ENCODE assay signal across 9 cellular contexts in the genomic region with DNA sequence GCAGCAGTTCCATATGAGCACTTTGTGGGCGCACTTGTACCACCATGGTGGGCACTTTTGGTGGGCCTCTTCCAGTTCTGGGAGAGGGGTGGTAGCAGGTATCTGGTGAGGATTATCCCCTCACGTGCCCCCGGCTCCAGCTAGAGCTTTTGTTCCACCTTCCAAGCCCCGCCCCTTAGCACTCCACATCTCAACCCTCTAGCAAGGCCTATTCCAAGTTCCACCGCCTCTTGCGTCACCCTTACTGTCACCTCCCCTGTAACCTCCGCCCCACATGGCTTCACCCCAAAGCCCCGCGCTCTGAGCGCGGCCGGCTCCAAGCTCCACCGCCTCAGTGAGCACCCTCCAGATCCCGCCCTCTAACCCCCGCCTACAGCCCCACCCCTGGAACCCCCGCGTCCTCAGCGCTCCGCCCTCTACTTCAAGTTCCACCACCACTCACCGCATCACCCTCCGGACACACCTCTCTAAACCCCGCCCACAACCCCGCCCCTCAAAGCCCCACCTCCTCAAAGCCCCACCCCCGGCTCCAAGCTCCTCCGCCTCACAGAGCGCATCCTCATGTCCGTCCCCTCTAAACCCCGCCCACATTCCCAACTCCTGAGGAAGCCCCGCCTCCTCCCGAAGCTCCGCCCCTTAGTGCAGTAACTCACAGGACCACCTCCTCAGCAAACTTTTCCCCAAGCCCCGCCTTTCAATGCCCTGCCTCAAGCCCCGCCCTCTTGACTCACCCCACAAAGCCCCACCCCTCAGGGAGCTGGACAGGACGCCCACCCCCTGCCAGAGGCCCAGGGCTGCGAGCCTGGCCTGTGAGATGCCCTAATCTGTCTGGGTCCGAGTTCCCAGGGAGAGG. TPM values are rescaled to one million over a fixed set of nuclear protein-coding genes. Genes with fewer than 3 reads are reported as not detected.
DNase-seq lines count a peak whose midpoint lies in the region; ATAC-seq, FAIRE-seq and TF ChIP-seq lines count a peak whose summit lies in the region.
"Had no signal": no experiment of that assay in that cellular context is flagged by ENCODE, and none has a peak within 500 bp of the region (broad histone marks: within the 10 kb centered on the region; RNA-seq: fewer than 3 reads in every experiment).

No MANE protein-coding gene starts in this region.

- H3K9ac ChIP-seq in subcutaneous abdominal adipose tissue (ENCODE audit: low read length in 5 of 5), result peak overlapping the region in 2 of 5 donors; percentile 55 to 79

- CTCF ChIA-PET in T-cell (lab: Charles Lee), result interaction anchor here (0.5 to 1.5 kb wide), 5 partner anchors 15 to 1849 kb away, joined by 3 to 5 read pairs (median 4); no protein-coding TSS in a partner anchor

- no peaks in the 10 kb centered on the region for H3K9me3 ChIP-seq in subcutaneous abdominal adipose tissue (ENCODE audit: control insufficient read depth in 5 of 5, low read length in 5 of 5)

- H3K27ac ChIP-seq in subcutaneous abdominal adipose tissue (ENCODE audit: low read depth, low read length), result peak overlapping the region; percentile 84

- POLR2A ChIA-PET in T-cell (lab: Charles Lee), result interaction anchor here (0.6 to 0.8 kb wide), 4 partner anchors 18 to 184 kb away, joined by 3 to 7 read pairs (median 6); no protein-coding TSS in a partner anchor

- H3K4me3 ChIP-seq in choroid plexus epithelial cell (ENCODE audit: low read depth, low read length), result no peak overlapping the region
- peak overlapping the region; percentile 52 to 81 (median 76) for H3K4me3 ChIP-seq in subcutaneous abdominal adipose tissue (ENCODE audit: low read depth in 1 of 5, low read length in 5 of 5)

- no peaks in the 10 kb centered on the region for H3K27me3 ChIP-seq in subcutaneous abdominal adipose tissue (ENCODE audit: control insufficient read depth in 5 of 5, insufficient read depth in 4 of 5, low read length in 5 of 5)

- H3K36me3 Mint-ChIP-seq in T-cell, result no peaks in the 10 kb centered on the region

- peaks cover 6 to 10% (median 8%) of the 10 kb centered on the region in 3 donors for H3K4me1 Mint-ChIP-seq in T-cell

- DNase-seq in AG08395 (ENCODE audit: low spot score) (peak; percentile 71), HK-2 (ENCODE audit: unreplicated experiment) (peak; percentile 53), T-cell (peak in 22 of 34 experiments; percentile 6 to 40 (median 22)), choroid plexus epithelial cell (ENCODE audit: low read depth) (peak; percentile 76), left lobe of liver (ENCODE audit: low spot score) (peak; percentile 73), frontal cortex (ENCODE audit: low spot score in 2 of 2) (no peak), OCI-M2 (lab: John Stamatoyannopoulos, UW; ENCODE audit: unreplicated experiment) (no peak)

- H3K27me3 Mint-ChIP-seq in T-cell, result no peaks in the 10 kb centered on the region

- H3K27ac Mint-ChIP-seq in T-cell, result no peak overlapping the region

- ATAC-seq in T-cell (replicated peaks in 1 of 4), result peak; percentile 41 to 83 (median 42)
- ATAC-seq in left lobe of liver, result peak; percentile 76

- H3K4me1 ChIP-seq in subcutaneous abdominal adipose tissue (ENCODE audit: control insufficient read depth in 5 of 5, insufficient read depth in 5 of 5, low read length in 5 of 5), result peaks cover 8 to 57% (median 28%) of the 10 kb centered on the region in 5 donors

- no peak for TF ChIP-seq CTCF in choroid plexus epithelial cell (conservative IDR thresholded peaks at IDR 0.05; ENCODE audit: low read depth, low read length)

- peak overlapping the region in 1 of 3 donors; percentile 55 for H3K4me3 Mint-ChIP-seq in T-cell

- no peaks in the 10 kb centered on the region for H3K9me3 Mint-ChIP-seq in T-cell

- H3K36me3 ChIP-seq in subcutaneous abdominal adipose tissue (ENCODE audit: control insufficient read depth in 5 of 5, insufficient read depth in 5 of 5, low read length in 5 of 5), result peaks cover 0 to 8% (median 5%) of the 10 kb centered on the region in 5 donors

- FAIRE-seq in frontal cortex (lab: Jason Lieb, UNC), result no peak
- FAIRE-seq: colon had no signal

RNA-seq across cellular contexts. Expression of gene SCN4A, which starts 11.1 kb away (rescaled TPM):
- total RNA-seq in T-cell (under 1 TPM in 3 of 5 donors, not detected in 2; 0.13 to 0.18 (median 0.13) TPM), left lobe of liver (0.10 TPM), frontal cortex (not detected)

RNA-seq across cellular contexts. Expression of gene CD79B, which starts 29.4 kb away (rescaled TPM):
- total RNA-seq in T-cell (10 to 100 TPM; 13.4 to 53.1 (median 27.7) TPM), left lobe of liver (0.81 TPM), frontal cortex (under 0.01 TPM)

RNA-seq across cellular contexts. Expression of gene PRR29, which starts 36.6 kb away (rescaled TPM):
- total RNA-seq in T-cell (1 to 10 TPM in 3 of 5 donors, under 1 TPM in 2; 0.50 to 1.9 (median 1.1) TPM), left lobe of liver (0.18 TPM), frontal cortex (2.0 TPM)

RNA-seq across cellular contexts. Expression of gene GH1, which starts 42.9 kb away (rescaled TPM):
- not detected for total RNA-seq in T-cell
- total RNA-seq in left lobe of liver, result not detected
- total RNA-seq in frontal cortex, result not detected

RNA-seq across cellular contexts. Expression of gene CSHL1, which starts 50.5 kb away (rescaled TPM):
- total RNA-seq in T-cell, result not detected
- total RNA-seq in left lobe of liver, result not detected
- total RNA-seq in frontal cortex, result not detected

Comparison
In these comparisons a context has a peak if more than half of its experiments do, and no peak if none do; other contexts are left out.
1. DNase-seq: peak in AG08395 (single experiment), HK-2 (single experiment), T-cell (22 of 34), choroid plexus epithelial cell (single experiment) and left lobe of liver (single experiment); none in frontal cortex (0 of 2) and OCI-M2 (single experiment).